8 cellular contexts compared by ENCODE assay signal in genomic region chr11:2691991-2692841, GRCh38. TPM values are rescaled to one million over a fixed set of nuclear protein-coding genes. Genes with fewer than 3 reads are reported as not detected.
DNase-seq lines count a peak whose midpoint lies in the region; ATAC-seq and TF ChIP-seq lines count a peak whose summit lies in the region.

No MANE protein-coding gene starts in this region.

- TF ChIP-seq CTCF in AG09309 (IDR thresholded peaks at IDR 0.05; ENCODE audit: control insufficient read depth, insufficient read depth, low read depth, low read length, missing control alignments) (peak; percentile 17), HFF-Myc (IDR thresholded peaks at IDR 0.05; ENCODE audit: low read depth, low read length, missing control alignments) (peak; percentile 19), Peyer's patch (IDR thresholded peaks at IDR 0.05) (peak in 3 of 6 experiments; percentile 12 to 30 (median 29)), kidney epithelial cell (IDR thresholded peaks at IDR 0.05; ENCODE audit: insufficient read depth, low read length, poor library complexity, severe bottlenecking) (peak; percentile 75)

- peaks cover 2% of the 10 kb centered on the region for H3K36me3 Mint-ChIP-seq in activated T-helper 1 cell treated with anti-CD3 and anti-CD28 coated beads, Interleukin-12 subunit alpha, Interleukin-12 subunit beta, Interleukin-2, Interleukin-4 antibody, amounts not matched to agents 30 ng/mL and 10 ng/mL and 1 ng/mL, durations not matched to agents 14 hours and 24 hours and 36 hours (ENCODE audit: low read depth)
- no peaks in the 10 kb centered on the region for H3K36me3 Mint-ChIP-seq in activated CD4-positive, alpha-beta T cell treated with anti-CD3 and anti-CD28 coated beads, Interleukin-2, amount 10 ng/mL, durations not matched to agents 24 days and 14 days (ENCODE audit: low read depth)

- H3K27me3 ChIP-seq in Peyer's patch: no peaks in the 10 kb centered on the region
- no peaks in the 10 kb centered on the region for H3K27me3 ChIP-seq in kidney epithelial cell (ENCODE audit: control insufficient read depth, insufficient read depth, low read length)

- no peaks in the 10 kb centered on the region for H3K9me3 Mint-ChIP-seq in activated T-helper 1 cell treated with anti-CD3 and anti-CD28 coated beads, Interleukin-12 subunit alpha, Interleukin-12 subunit beta, Interleukin-2, Interleukin-4 antibody, amounts not matched to agents 30 ng/mL and 10 ng/mL and 1 ng/mL, durations not matched to agents 14 hours and 24 hours and 36 hours
- H3K9me3 Mint-ChIP-seq in activated CD4-positive, alpha-beta T cell treated with anti-CD3 and anti-CD28 coated beads, Interleukin-2, amount 10 ng/mL, durations not matched to agents 24 days and 14 days: no peaks in the 10 kb centered on the region

- no peaks in the 10 kb centered on the region for H3K4me1 Mint-ChIP-seq in activated T-helper 1 cell treated with anti-CD3 and anti-CD28 coated beads, Interleukin-12 subunit alpha, Interleukin-12 subunit beta, Interleukin-2, Interleukin-4 antibody, amounts not matched to agents 30 ng/mL and 10 ng/mL and 1 ng/mL, durations not matched to agents 14 hours and 24 hours and 36 hours (ENCODE audit: low read depth)
- peaks cover 3% of the 10 kb centered on the region for H3K4me1 Mint-ChIP-seq in activated CD4-positive, alpha-beta T cell treated with anti-CD3 and anti-CD28 coated beads, Interleukin-2, amount 10 ng/mL, durations not matched to agents 24 days and 14 days

- H3K27ac ChIP-seq in Peyer's patch: no peak overlapping the region

- H3K36me3 ChIP-seq in Peyer's patch (no peaks in the 10 kb centered on the region), kidney epithelial cell (ENCODE audit: control insufficient read depth, insufficient read depth, low read length) (no peaks in the 10 kb centered on the region)

- H3K4me3 ChIP-seq in AG09309 (ENCODE audit: control insufficient read depth, low read depth, low read length) (no peak overlapping the region), HFF-Myc (replicated peaks; ENCODE audit: low read depth, low read length) (no peak overlapping the region), Peyer's patch (no peak overlapping the region), kidney epithelial cell (ENCODE audit: low read depth, low read length) (no peak overlapping the region)

- intact Hi-C loops in activated T-helper 1 cell treated with anti-CD3 and anti-CD28 coated beads, Interleukin-12 subunit alpha, Interleukin-12 subunit beta, Interleukin-2, Interleukin-4 antibody, amounts not matched to agents 30 ng/mL and 10 ng/mL and 1 ng/mL, durations not matched to agents 14 hours and 24 hours and 36 hours (cut with micrococcal nuclease): no loop called here
- intact Hi-C loops in activated CD4-positive, alpha-beta T cell treated with anti-CD3 and anti-CD28 coated beads, Interleukin-2, amount 10 ng/mL, durations not matched to agents 24 days and 14 days (cut with micrococcal nuclease): no loop called here

- H3K27me3 Mint-ChIP-seq in activated T-helper 1 cell treated with anti-CD3 and anti-CD28 coated beads, Interleukin-12 subunit alpha, Interleukin-12 subunit beta, Interleukin-2, Interleukin-4 antibody, amounts not matched to agents 30 ng/mL and 10 ng/mL and 1 ng/mL, durations not matched to agents 14 hours and 24 hours and 36 hours (ENCODE audit: insufficient read depth): no peaks in the 10 kb centered on the region
- no peaks in the 10 kb centered on the region for H3K27me3 Mint-ChIP-seq in activated CD4-positive, alpha-beta T cell treated with anti-CD3 and anti-CD28 coated beads, Interleukin-2, amount 10 ng/mL, durations not matched to agents 24 days and 14 days

- no peak overlapping the region for H3K4me3 Mint-ChIP-seq in activated T-helper 1 cell treated with anti-CD3 and anti-CD28 coated beads, Interleukin-12 subunit alpha, Interleukin-12 subunit beta, Interleukin-2, Interleukin-4 antibody, amounts not matched to agents 30 ng/mL and 10 ng/mL and 1 ng/mL, durations not matched to agents 14 hours and 24 hours and 36 hours
- H3K4me3 Mint-ChIP-seq in activated CD4-positive, alpha-beta T cell treated with anti-CD3 and anti-CD28 coated beads, Interleukin-2, amount 10 ng/mL, durations not matched to agents 24 days and 14 days: no peak overlapping the region

- no peaks in the 10 kb centered on the region for H3K9me3 ChIP-seq in Peyer's patch

- no peak for ATAC-seq in HG02623 (IDR thresholded peaks at IDR 0.05; ENCODE audit: unreplicated experiment)

- no peak overlapping the region for H3K27ac Mint-ChIP-seq in activated T-helper 1 cell treated with anti-CD3 and anti-CD28 coated beads, Interleukin-12 subunit alpha, Interleukin-12 subunit beta, Interleukin-2, Interleukin-4 antibody, amounts not matched to agents 30 ng/mL and 10 ng/mL and 1 ng/mL, durations not matched to agents 14 hours and 24 hours and 36 hours
- H3K27ac Mint-ChIP-seq in activated CD4-positive, alpha-beta T cell treated with anti-CD3 and anti-CD28 coated beads, Interleukin-2, amount 10 ng/mL, durations not matched to agents 24 days and 14 days: no peak overlapping the region

- TF ChIP-seq POLR2A in Peyer's patch (IDR thresholded peaks at IDR 0.05): no peak

- DNase-seq in AG09309 (ENCODE audit: low read depth) (no peak), HFF-Myc (ENCODE audit: extremely low read depth, low read depth) (no peak), Peyer's patch (peak in 2 of 3 donors; percentile 39 to 44), kidney epithelial cell (ENCODE audit: low read depth) (no peak), SKM-1 (lab: John Stamatoyannopoulos, UW; ENCODE audit: unreplicated experiment) (no peak)
- no peak for DNase-seq in activated T-helper 1 cell treated with anti-CD3 and anti-CD28 coated beads, Interleukin-12 subunit alpha, Interleukin-12 subunit beta, Interleukin-2, Interleukin-4 antibody, amounts not matched to agents 30 ng/mL and 10 ng/mL and 1 ng/mL, durations not matched to agents 14 hours and 24 hours and 36 hours (ENCODE audit: low spot score)
- no peak for DNase-seq in activated CD4-positive, alpha-beta T cell treated with anti-CD3 and anti-CD28 coated beads, Interleukin-2, amount 10 ng/mL, durations not matched to agents 24 days and 14 days

- peaks cover 0 to 43% (median 4%) of the 10 kb centered on the region in 4 donors for H3K4me1 ChIP-seq in Peyer's patch

RNA-seq across cellular contexts. Expression of gene KCNQ1OT1, which starts 7.6 kb away (rescaled TPM):
- total RNA-seq in Peyer's patch (1 to 10 TPM; 3.2 to 6.2 (median 4.5) TPM), kidney epithelial cell (0.48 and 0.54 TPM in 2 replicates)
- total RNA-seq in activated T-helper 1 cell treated with anti-CD3 and anti-CD28 coated beads, Interleukin-12 subunit alpha, Interleukin-12 subunit beta, Interleukin-2, Interleukin-4 antibody, amounts not matched to agents 30 ng/mL and 10 ng/mL and 1 ng/mL, durations not matched to agents 14 hours and 24 hours and 36 hours: 0.66 and 0.67 TPM in 2 replicates
- total RNA-seq in activated CD4-positive, alpha-beta T cell treated with anti-CD3 and anti-CD28 coated beads, Interleukin-2, amount 10 ng/mL, durations not matched to agents 24 days and 14 days: 0.59 and 0.61 TPM in 2 replicates

Comparison
In these comparisons a context has a peak if more than half of its experiments do, and no peak if none do; other contexts are left out.
1. DNase-seq: peak in Peyer's patch (2 of 3); none in AG09309 (single experiment), HFF-Myc (single experiment), kidney epithelial cell (single experiment), SKM-1 (single experiment), activated T-helper 1 cell treated with anti-CD3 and anti-CD28 coated beads, Interleukin-12 subunit alpha, Interleukin-12 subunit beta, Interleukin-2, Interleukin-4 antibody, amounts not matched to agents 30 ng/mL and 10 ng/mL and 1 ng/mL, durations not matched to agents 14 hours and 24 hours and 36 hours (single experiment) and activated CD4-positive, alpha-beta T cell treated with anti-CD3 and anti-CD28 coated beads, Interleukin-2, amount 10 ng/mL, durations not matched to agents 24 days and 14 days (single experiment).